Comparison of ENCODE assay signal across 8 cellular contexts in genomic region chr11:65556470-65557279, GRCh38. TPM values are rescaled to one million over a fixed set of nuclear protein-coding genes. Genes with fewer than 3 reads are reported as not detected.
DNase-seq lines count a peak whose midpoint lies in the region; ATAC-seq and TF ChIP-seq lines count a peak whose summit lies in the region.

No MANE protein-coding gene starts in this region.

- peaks cover 59 to 93% (median 84%) of the 10 kb centered on the region in 4 donors for H3K4me1 ChIP-seq in esophagus muscularis mucosa
- peaks cover 58% of the 10 kb centered on the region for H3K4me1 ChIP-seq in psoas muscle

- WGBS in esophagus muscularis mucosa = 72% methylated on average over 11 of the region's 12 CpGs
- WGBS in psoas muscle, 3 donors = 72 to 83% (median 77%) methylated on average over 12 of the region's 12 CpGs

- TF ChIP-seq POLR2A in esophagus muscularis mucosa (IDR thresholded peaks at IDR 0.05; ENCODE audit: low read depth) (no peak), erythroblast (IDR thresholded peaks at IDR 0.05; ENCODE audit: low read length) (no peak)

- TF ChIP-seq EP300 in esophagus muscularis mucosa (IDR thresholded peaks at IDR 0.05) = no peak

- in situ Hi-C loops in Caki2 (cut with HindIII; ENCODE audit: low pct_unique_long_range_greater_than_20kb, low sequenced_read_pairs) = no loop called here

- TF ChIP-seq CTCF in WERI-Rb-1 (IDR thresholded peaks at IDR 0.05; ENCODE audit: low read depth, low read length) (no peak), esophagus muscularis mucosa (IDR thresholded peaks at IDR 0.05) (no peak), psoas muscle (IDR thresholded peaks at IDR 0.05) (no peak)

- no peaks in the 10 kb centered on the region for H3K27me3 ChIP-seq in WERI-Rb-1 (ENCODE audit: insufficient read depth, low read depth, severe bottlenecking)
- no peaks in the 10 kb centered on the region for H3K27me3 ChIP-seq in esophagus muscularis mucosa
- no peaks in the 10 kb centered on the region for H3K27me3 ChIP-seq in psoas muscle (ENCODE audit: insufficient read depth in 3 of 3, low read length in 2 of 3)

- H3K27ac ChIP-seq in WERI-Rb-1 (no peak overlapping the region), esophagus muscularis mucosa (replicated peaks in 1 of 4) (peak overlapping the region; percentile 87 to 99 (median 97)), psoas muscle (peak overlapping the region; percentile 99)

- H3K4me3 ChIP-seq in WERI-Rb-1 (ENCODE audit: low read depth, low read length) = peak overlapping the region; percentile 42; the same call in 1 of the 2 replicates
- H3K4me3 ChIP-seq in esophagus muscularis mucosa = peak overlapping the region; percentile 70 to 74 (median 72)
- peak overlapping the region; percentile 75 for H3K4me3 ChIP-seq in psoas muscle

- H3K9me3 ChIP-seq in WERI-Rb-1 (ENCODE audit: severe bottlenecking) (no peaks in the 10 kb centered on the region), esophagus muscularis mucosa (no peaks in the 10 kb centered on the region), psoas muscle (no peaks in the 10 kb centered on the region)

- peak; percentile 32 for DNase-seq in Caki2 (ENCODE audit: low read depth)
- DNase-seq in WERI-Rb-1 = no peak
- no peak for DNase-seq in esophagus muscularis mucosa (ENCODE audit: extremely low spot score)
- no peak for DNase-seq in psoas muscle
- no peak for DNase-seq in foreskin melanocyte
- no peak for DNase-seq in 8988T
- no peak for DNase-seq in glomerular visceral epithelial cell (ENCODE audit: extremely low spot score)
- no peak for DNase-seq in erythroblast (lab: John Stamatoyannopoulos, UW)

- H3K36me3 ChIP-seq in WERI-Rb-1 = no peaks in the 10 kb centered on the region
- peaks cover 0 to 26% (median 23%) of the 10 kb centered on the region in 4 donors for H3K36me3 ChIP-seq in esophagus muscularis mucosa
- H3K36me3 ChIP-seq in psoas muscle (ENCODE audit: insufficient read depth in 1 of 2, low read depth in 1 of 2) = peaks cover 0 to 14% of the 10 kb centered on the region in 2 donors

- ATAC-seq in psoas muscle = no peak

- intact Hi-C loops in esophagus muscularis mucosa (cut with DNase I) = no loop called here
- intact Hi-C loops in psoas muscle (cut with DNase I) = no loop called here

RNA-seq across cellular contexts. Expression of gene LTBP3, which starts 1.5 kb away (rescaled TPM):
- 74.6 and 77.7 TPM in 2 replicates for total RNA-seq in Caki2 (2014; rRNA removed; shearing (Covaris generic); ENCODE audit: low replicate concordance)
- 100 to 1,000 TPM; 107 to 208 (median 137) TPM for total RNA-seq in esophagus muscularis mucosa
- 10 to 100 TPM; 27.9 to 82.3 (median 51.4) TPM for total RNA-seq in psoas muscle
- polyA plus RNA-seq in psoas muscle = 10 to 100 TPM; 12.7 to 19.2 (median 17.2) TPM

RNA-seq across cellular contexts. Expression of gene ZNRD2, which starts 13.6 kb away (rescaled TPM):
- 90.4 and 96.5 TPM in 2 replicates for total RNA-seq in Caki2 (2014; rRNA removed; shearing (Covaris generic); ENCODE audit: low replicate concordance)
- total RNA-seq in esophagus muscularis mucosa = 10 to 100 TPM; 43.6 to 77.3 (median 63.3) TPM
- total RNA-seq in psoas muscle = 10 to 100 TPM; 31.6 to 43.5 (median 38.0) TPM
- polyA plus RNA-seq in psoas muscle = 100 to 1,000 TPM in 1 of 3 donors, 10 to 100 TPM in 2; 58.8 to 118 (median 94.2) TPM

RNA-seq across cellular contexts. Expression of gene FAM89B, which starts 15.7 kb away (rescaled TPM):
- 18.4 and 53.5 TPM in 2 replicates for total RNA-seq in Caki2 (2014; rRNA removed; shearing (Covaris generic); ENCODE audit: low replicate concordance)
- 10 to 100 TPM; 47.9 to 90.4 (median 75.0) TPM for total RNA-seq in esophagus muscularis mucosa
- total RNA-seq in psoas muscle = 100 to 1,000 TPM in 1 of 4 donors, 10 to 100 TPM in 3; 59.0 to 110 (median 66.9) TPM
- 100 to 1,000 TPM in 1 of 3 donors, 10 to 100 TPM in 2; 66.9 to 112 (median 67.4) TPM for polyA plus RNA-seq in psoas muscle

RNA-seq across cellular contexts. Expression of gene EHBP1L1, which starts 19.2 kb away (rescaled TPM):
- total RNA-seq in Caki2 (2014; rRNA removed; shearing (Covaris generic); ENCODE audit: low replicate concordance) = 35.3 and 39.2 TPM in 2 replicates
- total RNA-seq in esophagus muscularis mucosa (100 to 1,000 TPM; 186 to 472 (median 293) TPM), psoas muscle (100 to 1,000 TPM; 208 to 345 (median 282) TPM)
- 100 to 1,000 TPM; 114 to 177 (median 170) TPM for polyA plus RNA-seq in psoas muscle

RNA-seq across cellular contexts. Expression of gene SCYL1, which starts 31.8 kb away (rescaled TPM):
- 42.2 and 58.0 TPM in 2 replicates for total RNA-seq in Caki2 (2014; rRNA removed; shearing (Covaris generic); ENCODE audit: low replicate concordance)
- total RNA-seq in esophagus muscularis mucosa = 100 to 1,000 TPM in 2 of 4 donors, 10 to 100 TPM in 2; 74.3 to 115 (median 104) TPM
- 100 to 1,000 TPM in 1 of 4 donors, 10 to 100 TPM in 3; 77.8 to 106 (median 92.6) TPM for total RNA-seq in psoas muscle
- 10 to 100 TPM; 66.9 to 87.4 (median 79.4) TPM for polyA plus RNA-seq in psoas muscle
